ENCODE assay signal across 15 cellular contexts in genomic region chr12:74105434-74105833, GRCh38.
DNase-seq lines count a peak whose midpoint lies in the region; FAIRE-seq and TF ChIP-seq lines count a peak whose summit lies in the region.
"Had no signal": no experiment of that assay in that cellular context is flagged by ENCODE, and none has a peak within 500 bp of the region (broad histone marks: within the 10 kb centered on the region; RNA-seq: fewer than 3 reads in every experiment).

No MANE protein-coding gene starts in this region.

- no peaks in the 10 kb centered on the region for H3K36me3 ChIP-seq in keratinocyte (ENCODE audit: control insufficient read depth in 2 of 2, extremely low read depth in 1 of 2, insufficient read depth in 2 of 2, low read length in 2 of 2)

- no peaks in the 10 kb centered on the region for H3K79me2 ChIP-seq in keratinocyte (ENCODE audit: control insufficient read depth, insufficient read depth, low read length)

- no peaks in the 10 kb centered on the region for H3K4me1 ChIP-seq in keratinocyte (ENCODE audit: control insufficient read depth, extremely low read depth, insufficient read depth, low read length)

- no peaks in the 10 kb centered on the region for H3K9me1 ChIP-seq in keratinocyte (ENCODE audit: control insufficient read depth, extremely low read depth, insufficient read depth, low read length)

- H2AFZ ChIP-seq in keratinocyte (ENCODE audit: control insufficient read depth, low read length), result no peak overlapping the region

- no peaks in the 10 kb centered on the region for H3K27me3 ChIP-seq in keratinocyte (ENCODE audit: control insufficient read depth, extremely low read depth, insufficient read depth, low read length)

- dilution Hi-C loops in keratinocyte (cut with MboI; ENCODE audit: extremely low pct_ligation_motif_present, low sequenced_read_pairs), result no loop called here

- TF ChIP-seq CTCF in astrocyte of the spinal cord (IDR thresholded peaks at IDR 0.05; ENCODE audit: low read depth, low read length), result no peak
- TF ChIP-seq CTCF in keratinocyte (optimal IDR thresholded peaks at IDR 0.05 in 1 of 3, IDR thresholded peaks at IDR 0.05 in 1 of 3, conservative IDR thresholded peaks at IDR 0.05 in 1 of 3; ENCODE audit: extremely low read depth in 1 of 3, insufficient read depth in 2 of 3, low read length in 3 of 3), result no peak

- H3K27ac ChIP-seq in keratinocyte (ENCODE audit: control insufficient read depth, insufficient read depth, low read length), result no peak overlapping the region

- DNase-seq in DMS53 treated with DMSO at 0.1 percent for 48 hours (lab: John Stamatoyannopoulos, UW; ENCODE audit: unreplicated experiment), result peak; percentile 12
- peak; percentile 14 for DNase-seq in HT-29 (ENCODE audit: low spot score)
- DNase-seq in astrocyte of the spinal cord (ENCODE audit: low read depth, low spot score), result peak; percentile 33
- peak; percentile 7 for DNase-seq in keratinocyte (ENCODE audit: low read depth, low spot score)
- DNase-seq in urothelium cell line (ENCODE audit: low spot score), result no peak
- no peak for DNase-seq in NCI-H2227 treated with DMSO at 0.1 percent for 48 hours (lab: John Stamatoyannopoulos, UW)
- no peak for DNase-seq in effector CD8-positive, alpha-beta T cell (lab: John Stamatoyannopoulos, UW)
- DNase-seq: ACHN; CD4-positive, alpha-beta T cell; Kasumi-1; MV-4-11; NCI-H1436 treated with DMSO at 0.1 percent for 48 hours; NCI-H2081; SK-N-SH had no signal

- H3K9me3 ChIP-seq in keratinocyte (ENCODE audit: control insufficient read depth, low read depth, low read length), result no peaks in the 10 kb centered on the region
- H3K9me3 ChIP-seq: SK-N-SH had no signal

- H4K20me1 ChIP-seq in keratinocyte (ENCODE audit: control insufficient read depth, extremely low read depth, insufficient read depth, low read length), result no peaks in the 10 kb centered on the region

- FAIRE-seq in keratinocyte (lab: Jason Lieb, UNC), result no peak
- FAIRE-seq in urothelium cell line (lab: Jason Lieb, UNC), result no peak
- FAIRE-seq: H54 had no signal

- H3K4me3 ChIP-seq in astrocyte of the spinal cord (ENCODE audit: low read depth, low read length) (no peak overlapping the region), keratinocyte (ENCODE audit: control insufficient read depth in 2 of 3, extremely low read depth in 1 of 3, insufficient read depth in 2 of 3, low read depth in 1 of 3, low read length in 3 of 3) (no peak overlapping the region)

- no peak overlapping the region for H3K4me2 ChIP-seq in keratinocyte (ENCODE audit: control insufficient read depth, extremely low read depth, insufficient read depth, low read depth, low read length)
- H3K4me2 ChIP-seq: SK-N-SH had no signal

- no peak overlapping the region for H3K9ac ChIP-seq in keratinocyte (ENCODE audit: control insufficient read depth, extremely low read depth, insufficient read depth, low read length)
- H3K9ac ChIP-seq: SK-N-SH had no signal

- in situ Hi-C loops in astrocyte of the spinal cord (cut with HindIII; ENCODE audit: low sequenced_read_pairs), result no loop called here

Comparison
In these comparisons a context has a peak if more than half of its experiments do, and no peak if none do; other contexts are left out.
1. DNase-seq: peak in DMS53 treated with DMSO at 0.1 percent for 48 hours (single experiment), HT-29 (single experiment), astrocyte of the spinal cord (single experiment) and keratinocyte (single experiment); none in urothelium cell line (single experiment), NCI-H2227 treated with DMSO at 0.1 percent for 48 hours (single experiment) and effector CD8-positive, alpha-beta T cell (single experiment).